In the genomic region with DNA sequence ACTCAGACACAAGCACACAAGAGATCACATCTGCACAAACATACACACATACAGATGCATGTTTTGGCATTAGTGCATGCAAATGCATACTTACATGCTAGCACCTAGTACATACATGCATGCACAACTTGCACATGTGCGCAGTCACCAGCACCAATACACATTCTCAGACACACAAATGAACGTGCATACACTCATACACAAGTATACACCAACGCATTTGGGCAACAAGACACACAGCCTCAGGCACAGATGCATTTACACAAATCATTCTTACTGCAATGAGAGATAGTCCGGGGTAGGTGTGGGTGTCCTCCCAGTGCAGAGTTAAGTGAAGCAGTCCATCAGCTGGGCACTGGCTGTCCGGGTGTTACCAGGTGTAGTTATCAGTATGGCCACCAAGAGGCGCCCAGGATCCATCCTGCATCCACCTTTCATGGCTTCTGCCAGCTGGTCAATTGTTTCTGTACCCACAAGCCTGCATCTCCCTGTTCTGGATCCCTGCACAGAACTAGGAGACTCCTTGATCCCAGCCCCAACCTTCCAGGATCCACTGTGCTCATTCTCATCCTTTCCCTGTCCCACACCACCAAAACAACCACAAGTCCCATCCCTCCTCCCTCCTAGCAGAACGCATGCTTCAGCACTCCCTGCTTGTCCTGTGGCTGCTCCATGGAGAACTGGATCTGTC, we compare ENCODE assay signal across 8 cellular contexts. TPM values are rescaled to one million over a fixed set of nuclear protein-coding genes. Genes with fewer than 3 reads are reported as not detected.
DNase-seq lines count a peak whose midpoint lies in the region; ATAC-seq and TF ChIP-seq lines count a peak whose summit lies in the region.

No MANE protein-coding gene starts in this region.

- H3K4me1 ChIP-seq in CD8-positive, alpha-beta T cell (ENCODE audit: insufficient read depth, low read length) = no peaks in the 10 kb centered on the region
- H3K4me1 ChIP-seq in RWPE2 (ENCODE audit: insufficient read depth, poor library complexity, severe bottlenecking) (no peaks in the 10 kb centered on the region), adipocyte (ENCODE audit: control insufficient read depth, insufficient read depth, low read length) (peaks cover 30% of the 10 kb centered on the region), right cardiac atrium (ENCODE audit: control insufficient read depth, insufficient read depth, low read length) (no peaks in the 10 kb centered on the region)

- H3K27me3 ChIP-seq in CD8-positive, alpha-beta T cell (ENCODE audit: insufficient read depth, low read length) = no peaks in the 10 kb centered on the region
- H3K27me3 ChIP-seq in RWPE2 (ENCODE audit: insufficient read depth, poor library complexity, severe bottlenecking) (no peaks in the 10 kb centered on the region), adipocyte (replicated peaks; ENCODE audit: control insufficient read depth, insufficient read depth, low read length) (no peaks in the 10 kb centered on the region), right cardiac atrium (ENCODE audit: control insufficient read depth, insufficient read depth) (no peaks in the 10 kb centered on the region)

- H3K9me3 ChIP-seq in CD8-positive, alpha-beta T cell (ENCODE audit: low read length) = no peaks in the 10 kb centered on the region
- H3K9me3 ChIP-seq in RWPE2 (ENCODE audit: severe bottlenecking) = no peaks in the 10 kb centered on the region
- H3K9me3 ChIP-seq in adipocyte (ENCODE audit: control insufficient read depth, low read length) = no peaks in the 10 kb centered on the region
- no peaks in the 10 kb centered on the region for H3K9me3 ChIP-seq in right cardiac atrium (ENCODE audit: control insufficient read depth, low read length)

- no peaks in the 10 kb centered on the region for H3K9me3 Mint-ChIP-seq in CD8-positive, alpha-beta T cell

- peaks cover 2% of the 10 kb centered on the region for H3K27me3 Mint-ChIP-seq in CD8-positive, alpha-beta T cell (ENCODE audit: low read depth)

- CTCF ChIA-PET in CD8-positive, alpha-beta T cell (lab: Charles Lee) = interaction anchor here (0.6 to 2.2 kb wide), 7 partner anchors 12 to 613 kb away, joined by 3 to 13 read pairs (median 3); no protein-coding TSS in a partner anchor

- no peak overlapping the region for H3K4me3 Mint-ChIP-seq in CD8-positive, alpha-beta T cell

- H3K27ac ChIP-seq in CD8-positive, alpha-beta T cell (ENCODE audit: low read depth, low read length) = no peak overlapping the region
- H3K27ac ChIP-seq in RWPE2 (ENCODE audit: poor library complexity, severe bottlenecking) (no peak overlapping the region), right cardiac atrium (ENCODE audit: low read length) (no peak overlapping the region)

- intact Hi-C loops in CD8-positive, alpha-beta T cell (cut with DNase I, micrococcal nuclease) = loop anchor here (1.0 to 2.0 kb wide), 2 partner anchors 322 to 338 kb away; no protein-coding TSS in a partner anchor
- intact Hi-C loops in right cardiac atrium (cut with DNase I) = no loop called here

- no peak for ATAC-seq in CD8-positive, alpha-beta T cell
- ATAC-seq in GM19395 (IDR thresholded peaks at IDR 0.05; ENCODE audit: unreplicated experiment) = peak; percentile 81
- ATAC-seq in RWPE2 (ENCODE audit: low read depth) = peak; percentile 80
- ATAC-seq in right cardiac atrium = peak; percentile 61 to 69
- no peak for ATAC-seq in GM19467 (IDR thresholded peaks at IDR 0.05; ENCODE audit: unreplicated experiment)

- TF ChIP-seq CTCF in CD8-positive, alpha-beta T cell (IDR thresholded peaks at IDR 0.05) = peak; percentile 45
- peak; percentile 89 for TF ChIP-seq CTCF in RWPE2 (IDR thresholded peaks at IDR 0.05; ENCODE audit: poor library complexity, severe bottlenecking)
- peak; percentile 86 for TF ChIP-seq CTCF in retinal pigment epithelial cell (conservative IDR thresholded peaks at IDR 0.05; ENCODE audit: low read depth, low read length)

- H3K27ac Mint-ChIP-seq in CD8-positive, alpha-beta T cell = no peak overlapping the region

- 29% methylated on average over 7 of the region's 7 CpGs for WGBS in right cardiac atrium

- H3K4me3 ChIP-seq in CD8-positive, alpha-beta T cell (ENCODE audit: low read depth, low read length) = no peak overlapping the region
- H3K4me3 ChIP-seq in Jurkat, Clone E6-1 (ENCODE audit: low read length) = no peak overlapping the region
- H3K4me3 ChIP-seq in RWPE2 (ENCODE audit: severe bottlenecking) = no peak overlapping the region
- no peak overlapping the region for H3K4me3 ChIP-seq in adipocyte (ENCODE audit: low read length)
- H3K4me3 ChIP-seq in right cardiac atrium (ENCODE audit: low read length) = no peak overlapping the region
- no peak overlapping the region for H3K4me3 ChIP-seq in retinal pigment epithelial cell (ENCODE audit: low read length)

- H3K36me3 ChIP-seq in CD8-positive, alpha-beta T cell (ENCODE audit: insufficient read depth, low read length) = no peaks in the 10 kb centered on the region
- H3K36me3 ChIP-seq in RWPE2 (ENCODE audit: low read depth) = no peaks in the 10 kb centered on the region
- peaks cover 3% of the 10 kb centered on the region for H3K36me3 ChIP-seq in adipocyte (ENCODE audit: control insufficient read depth, insufficient read depth, low read length, severe bottlenecking)

- H3K36me3 Mint-ChIP-seq in CD8-positive, alpha-beta T cell = peaks cover 2% of the 10 kb centered on the region

- POLR2A ChIA-PET in CD8-positive, alpha-beta T cell (lab: Charles Lee) = no interaction called here

- no peaks in the 10 kb centered on the region for H3K4me1 Mint-ChIP-seq in CD8-positive, alpha-beta T cell (ENCODE audit: low read depth)

- peak in 5 of 7 experiments; percentile 3 to 55 (median 25) for DNase-seq in CD8-positive, alpha-beta T cell
- DNase-seq in Jurkat, Clone E6-1 (ENCODE audit: low read depth, low spot score) = peak; percentile 16
- no peak for DNase-seq in RWPE2 (ENCODE audit: low spot score)
- DNase-seq in adipocyte (ENCODE audit: low read depth) = peak; percentile 86
- DNase-seq in right cardiac atrium = peak in 2 of 3 donors; percentile 41 to 79
- DNase-seq in retinal pigment epithelial cell (ENCODE audit: low read depth) = no peak

- no peak overlapping the region for H3K9ac ChIP-seq in adipocyte (ENCODE audit: low read length)

RNA-seq across cellular contexts. Expression of a gene that starts 27.4 kb away (rescaled TPM):
- not detected for total RNA-seq in CD8-positive, alpha-beta T cell
- not detected for polyA plus RNA-seq in Jurkat, Clone E6-1 (2012; ENCODE audit: insufficient read depth, insufficient read length)
- not detected for total RNA-seq in right cardiac atrium
- not detected for polyA plus RNA-seq in right cardiac atrium

RNA-seq across cellular contexts. Expression of a gene that starts 49.2 kb away (rescaled TPM):
- total RNA-seq in CD8-positive, alpha-beta T cell = under 1 TPM; 0.35 to 0.56 TPM
- 2.7 TPM for polyA plus RNA-seq in Jurkat, Clone E6-1 (2012; ENCODE audit: insufficient read depth, insufficient read length)
- under 1 TPM in 2 of 4 donors, not detected in 2; 0.06 to 0.08 TPM for total RNA-seq in right cardiac atrium
- 0.05 TPM for polyA plus RNA-seq in right cardiac atrium

RNA-seq across cellular contexts. Expression of a gene that starts 55.1 kb away (rescaled TPM):
- 100 to 1,000 TPM in 1 of 2 experiments, 10 to 100 TPM in 1; 98.8 to 106 TPM for total RNA-seq in CD8-positive, alpha-beta T cell
- 68.3 TPM for polyA plus RNA-seq in Jurkat, Clone E6-1 (2012; ENCODE audit: insufficient read depth, insufficient read length)
- total RNA-seq in right cardiac atrium = 100 to 1,000 TPM in 1 of 4 donors, 10 to 100 TPM in 3; 77.1 to 103 (median 80.0) TPM
- polyA plus RNA-seq in right cardiac atrium = 53.6 TPM

Comparison
In these comparisons a context has a peak if more than half of its experiments do, and no peak if none do; other contexts are left out.
1. ATAC-seq: peak in GM19395 (single experiment), RWPE2 (single experiment) and right cardiac atrium (2 of 2); none in CD8-positive, alpha-beta T cell (single experiment) and GM19467 (single experiment).
2. DNase-seq: peak in CD8-positive, alpha-beta T cell (5 of 7), Jurkat, Clone E6-1 (single experiment), adipocyte (single experiment) and right cardiac atrium (2 of 3); none in RWPE2 (single experiment) and retinal pigment epithelial cell (single experiment).
3. intact Hi-C loops: an anchor here in CD8-positive, alpha-beta T cell (1.0 to 2.0 kb wide); none called in right cardiac atrium.
4. Peak in every context shown above with its lines, with median percentiles within 50 percentile points of each other: CTCF ChIP-seq.